In the genomic region with DNA sequence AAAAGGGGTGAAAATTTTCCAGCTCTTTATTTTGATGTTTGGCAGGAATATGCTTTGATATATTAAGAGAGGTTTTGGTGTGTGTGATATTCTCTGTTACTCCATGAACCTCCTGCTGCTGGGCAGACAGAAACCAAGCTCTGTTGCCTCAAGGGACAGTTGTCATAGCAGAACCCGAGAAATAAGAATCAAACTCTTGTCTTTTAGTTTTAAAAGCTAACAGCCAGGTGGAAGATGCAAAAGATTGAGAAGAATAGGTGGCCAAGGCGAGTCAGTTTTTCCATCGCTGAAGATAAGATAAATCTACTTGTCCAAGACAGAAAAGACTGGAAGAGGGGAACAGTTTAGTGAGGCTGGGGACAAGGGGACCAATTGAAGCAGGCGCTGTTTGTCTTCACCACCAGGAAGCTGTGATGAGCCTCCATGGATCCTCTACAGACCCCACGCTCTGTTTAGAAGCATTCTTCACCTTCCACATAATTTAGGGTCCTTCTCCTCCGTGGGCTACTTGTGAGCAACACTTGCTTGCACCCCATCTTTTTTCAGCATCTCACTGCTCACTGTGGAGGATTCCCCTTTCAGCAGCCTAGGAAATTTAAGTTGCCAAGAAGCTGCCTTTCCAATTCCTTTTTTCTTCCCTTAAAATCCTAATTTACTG, we compare ENCODE assay signal across 13 cellular contexts. TPM values are rescaled to one million over a fixed set of nuclear protein-coding genes. Genes with fewer than 3 reads are reported as not detected.
DNase-seq lines count a peak whose midpoint lies in the region; ATAC-seq, FAIRE-seq and TF ChIP-seq lines count a peak whose summit lies in the region.
"Had no signal": no experiment of that assay in that cellular context is flagged by ENCODE, and none has a peak within 500 bp of the region (broad histone marks: within the 10 kb centered on the region; RNA-seq: fewer than 3 reads in every experiment).

No MANE protein-coding gene starts in this region.

- H3K36me3 ChIP-seq in OCI-LY1 (ENCODE audit: insufficient read depth, low read length): no peaks in the 10 kb centered on the region
- H3K36me3 ChIP-seq: BE2C, heart right ventricle had no signal

- no peaks in the 10 kb centered on the region for H3K9me2 ChIP-seq in OCI-LY1 (ENCODE audit: low read depth, low read length)

- no peaks in the 10 kb centered on the region for H3K79me2 ChIP-seq in OCI-LY1 (ENCODE audit: insufficient read depth, low read length)

- peak; percentile 54 for FAIRE-seq in GM12891 (lab: Jason Lieb, UNC)

- 0 out of 2 replicates have a peak overlapping the region, but pooled peaks have one; percentile 48 for H2AFZ ChIP-seq in OCI-LY1 (ENCODE audit: low read length)

- no peak for TF ChIP-seq POLR2A in GM12891 (IDR thresholded peaks at IDR 0.05; ENCODE audit: low read depth, low read length)

- H3K4me2 ChIP-seq in OCI-LY1 (ENCODE audit: low read length): peak overlapping the region; percentile 26

- no peaks in the 10 kb centered on the region for H4K20me1 ChIP-seq in OCI-LY1 (ENCODE audit: insufficient read depth, low read length)

- DNase-seq in GM12891 (ENCODE audit: insufficient read length, low spot score): no peak
- no peak for DNase-seq in retina
- DNase-seq in DMS114 treated with DMSO at 0.1 percent for 48 hours (lab: John Stamatoyannopoulos, UW; ENCODE audit: unreplicated experiment): no peak
- DNase-seq in mesenteric fat pad (ENCODE audit: low spot score): no peak
- no peak for DNase-seq in SKM-1 treated with dmso at 0.1 percent for 144 hours (lab: John Stamatoyannopoulos, UW; ENCODE audit: unreplicated experiment)
- DNase-seq: activated naive CD4-positive, alpha-beta T cell; BE2C; heart right ventricle; NCI-H146 had no signal

- H3K4me3 ChIP-seq in OCI-LY1 (ENCODE audit: low read depth, low read length, poor library complexity, severe bottlenecking): no peak overlapping the region
- H3K4me3 ChIP-seq: heart right ventricle had no signal

- TF ChIP-seq CTCF in OCI-LY1 (IDR thresholded peaks at IDR 0.05; ENCODE audit: low read length): no peak

- H3K27ac ChIP-seq in OCI-LY1 (ENCODE audit: low read depth, low read length, poor library complexity, severe bottlenecking): peak overlapping the region; percentile 75
- H3K27ac ChIP-seq: heart right ventricle had no signal

- H3F3A ChIP-seq in OCI-LY1 (ENCODE audit: insufficient read depth, low read length): no peaks in the 10 kb centered on the region; the same call in 1 of the 2 replicates

- peaks cover 73% of the 10 kb centered on the region for H3K4me1 ChIP-seq in OCI-LY1 (ENCODE audit: insufficient read depth, low read length, severe bottlenecking)
- H3K4me1 ChIP-seq: BE2C had no signal

- H3K9ac ChIP-seq in OCI-LY1 (ENCODE audit: low read length): peak overlapping the region; percentile 37

- ATAC-seq in GM19463 (IDR thresholded peaks at IDR 0.05; ENCODE audit: unreplicated experiment) (peak; percentile 24), HG02970 (IDR thresholded peaks at IDR 0.05; ENCODE audit: low FRiP score, unreplicated experiment) (peak; percentile 42)
- ATAC-seq: heart right ventricle, WTC11 had no signal

- no peaks in the 10 kb centered on the region for H3K9me3 ChIP-seq in OCI-LY1 (ENCODE audit: low read length)
- H3K9me3 ChIP-seq: BE2C, heart right ventricle had no signal

- H3K27me3 ChIP-seq in OCI-LY1 (ENCODE audit: insufficient read depth, low read length): no peaks in the 10 kb centered on the region
- H3K27me3 ChIP-seq: BE2C had no signal

TF ChIP-seq in GM12891, 5 proteins besides CTCF, POLR2A, EP300 and RAD21:
- TF ChIP-seq TAF1 (IDR thresholded peaks at IDR 0.05; ENCODE audit: low read depth, low read length) (no peak), POU2F2 (IDR thresholded peaks at IDR 0.05; ENCODE audit: low read depth, low read length) (no peak), PAX5 (IDR thresholded peaks at IDR 0.05; ENCODE audit: insufficient read depth, low read length, severe bottlenecking) (no peak), POLR2AphosphoS5 (IDR thresholded peaks at IDR 0.05; ENCODE audit: low read depth, low read length) (no peak), SPI1 (IDR thresholded peaks at IDR 0.05; ENCODE audit: low read depth, low read length) (no peak)
TF ChIP-seq in GM12891: peak in this region for 0.

RNA-seq across cellular contexts. Expression of a gene that starts 23.9 kb away (rescaled TPM):
- 62.3 TPM for polyA plus RNA-seq in GM12891 (2012; ENCODE audit: low read depth, missing spikeins)
- total RNA-seq in mesenteric fat pad: 0.87 TPM
